1 cellular context compared by ENCODE assay signal in the genomic region with DNA sequence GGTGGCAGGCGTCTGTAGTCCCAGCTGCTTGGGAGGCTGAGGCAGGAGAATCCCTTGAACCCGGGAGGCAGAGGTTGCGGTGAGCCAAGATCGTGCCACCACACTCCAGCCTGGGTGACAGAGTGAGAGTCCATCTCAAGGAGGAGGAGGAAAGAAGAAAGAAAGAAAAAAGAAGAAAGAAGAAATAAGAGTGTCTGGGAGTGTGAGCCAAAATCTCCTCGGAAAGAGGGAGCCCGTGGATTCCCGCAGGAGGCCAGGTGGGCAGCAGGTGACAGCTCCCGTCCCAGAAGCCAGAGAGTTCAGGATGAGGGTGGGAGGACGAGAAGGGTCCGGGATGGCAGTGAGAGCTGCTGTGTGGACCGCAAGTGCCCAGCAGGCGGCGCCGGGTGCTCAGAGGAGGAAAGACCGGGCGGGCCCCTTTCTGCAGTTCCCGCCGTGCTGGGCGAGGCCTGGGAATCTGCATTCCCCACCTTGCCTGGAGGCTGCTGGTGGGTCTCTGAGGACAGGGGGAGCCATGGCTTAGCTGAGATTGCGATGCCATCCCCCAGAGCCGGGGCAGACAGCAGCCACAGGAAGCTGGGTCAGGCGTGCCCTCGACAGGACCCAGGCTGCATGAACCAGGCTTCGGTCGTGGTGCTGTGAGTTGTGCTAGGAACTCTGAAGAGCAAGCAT.
A peak's percentile ranks its signal among the peaks of the same experiment; 100 is the strongest.
TF ChIP-seq lines count a peak whose summit lies in the region.

No MANE protein-coding gene starts in this region.

TF ChIP-seq in K562, 482 proteins besides CTCF, POLR2A, EP300 and RAD21 (continued from another document):
- TF ChIP-seq, protein P1, sequence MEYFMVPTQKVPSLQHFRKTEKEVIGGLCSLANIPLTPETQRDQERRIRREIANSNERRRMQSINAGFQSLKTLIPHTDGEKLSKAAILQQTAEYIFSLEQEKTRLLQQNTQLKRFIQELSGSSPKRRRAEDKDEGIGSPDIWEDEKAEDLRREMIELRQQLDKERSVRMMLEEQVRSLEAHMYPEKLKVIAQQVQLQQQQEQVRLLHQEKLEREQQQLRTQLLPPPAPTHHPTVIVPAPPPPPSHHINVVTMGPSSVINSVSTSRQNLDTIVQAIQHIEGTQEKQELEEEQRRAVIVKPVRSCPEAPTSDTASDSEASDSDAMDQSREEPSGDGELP (CRISPR knock-in tag; IDR thresholded peaks at IDR 0.05; ENCODE audit: borderline replicate concordance) = peak; percentile 39; the same call in 1 of the 2 replicates
- TF ChIP-seq ARID2 (IDR thresholded peaks at IDR 0.05) (0 out of 2 replicates have a peak, but pooled peaks have one; percentile 44), STAG1 (CRISPR knock-in tag; IDR thresholded peaks at IDR 0.05; ENCODE audit: borderline replicate concordance) (peak; percentile 76; the same call in 1 of the 2 replicates), MTA1 (IDR thresholded peaks at IDR 0.05; ENCODE audit: borderline replicate concordance) (no peak), MEF2A (IDR thresholded peaks at IDR 0.05; ENCODE audit: control insufficient read depth, low read depth, low read length) (no peak), RNF2 (IDR thresholded peaks at IDR 0.05) (no peak), TEAD1 (CRISPR knock-in tag; IDR thresholded peaks at IDR 0.05) (peak in 1 of 2 experiments; percentile 17; a peak in 1 of 4 replicates), PCBP2 (IDR thresholded peaks at IDR 0.05; ENCODE audit: low read depth, low read length, poor library complexity, severe bottlenecking) (no peak), BHLHE40 (IDR thresholded peaks at IDR 0.05; ENCODE audit: low read length) (peak; percentile 31; the same call in 1 of the 2 replicates), SMC3 (conservative IDR thresholded peaks at IDR 0.05; ENCODE audit: insufficient read depth, low read depth, low read length) (peak; percentile 91), CXXC5 (CRISPR knock-in tag; IDR thresholded peaks at IDR 0.05) (peak; percentile 58), MYNN (IDR thresholded peaks at IDR 0.05) (0 out of 2 replicates have a peak, but pooled peaks have one; percentile 66), MYNN (CRISPR knock-in tag; IDR thresholded peaks at IDR 0.05) (no peak), ZNF263 (CRISPR knock-in tag; IDR thresholded peaks at IDR 0.05; ENCODE audit: borderline replicate concordance) (peak; percentile 66), ZNF324 (CRISPR knock-in tag; IDR thresholded peaks at IDR 0.05) (0 out of 2 replicates have a peak, but pooled peaks have one; percentile 19), CC2D1A (IDR thresholded peaks at IDR 0.05) (peak; percentile 68; the same call in 1 of the 2 replicates), SPI1 (IDR thresholded peaks at IDR 0.05; ENCODE audit: borderline replicate concordance, low read depth, low read length) (0 out of 2 replicates have a peak, but pooled peaks have one; percentile 9), ZNF778 (CRISPR knock-in tag; IDR thresholded peaks at IDR 0.05) (no peak)
- TF ChIP-seq, protein P2, sequence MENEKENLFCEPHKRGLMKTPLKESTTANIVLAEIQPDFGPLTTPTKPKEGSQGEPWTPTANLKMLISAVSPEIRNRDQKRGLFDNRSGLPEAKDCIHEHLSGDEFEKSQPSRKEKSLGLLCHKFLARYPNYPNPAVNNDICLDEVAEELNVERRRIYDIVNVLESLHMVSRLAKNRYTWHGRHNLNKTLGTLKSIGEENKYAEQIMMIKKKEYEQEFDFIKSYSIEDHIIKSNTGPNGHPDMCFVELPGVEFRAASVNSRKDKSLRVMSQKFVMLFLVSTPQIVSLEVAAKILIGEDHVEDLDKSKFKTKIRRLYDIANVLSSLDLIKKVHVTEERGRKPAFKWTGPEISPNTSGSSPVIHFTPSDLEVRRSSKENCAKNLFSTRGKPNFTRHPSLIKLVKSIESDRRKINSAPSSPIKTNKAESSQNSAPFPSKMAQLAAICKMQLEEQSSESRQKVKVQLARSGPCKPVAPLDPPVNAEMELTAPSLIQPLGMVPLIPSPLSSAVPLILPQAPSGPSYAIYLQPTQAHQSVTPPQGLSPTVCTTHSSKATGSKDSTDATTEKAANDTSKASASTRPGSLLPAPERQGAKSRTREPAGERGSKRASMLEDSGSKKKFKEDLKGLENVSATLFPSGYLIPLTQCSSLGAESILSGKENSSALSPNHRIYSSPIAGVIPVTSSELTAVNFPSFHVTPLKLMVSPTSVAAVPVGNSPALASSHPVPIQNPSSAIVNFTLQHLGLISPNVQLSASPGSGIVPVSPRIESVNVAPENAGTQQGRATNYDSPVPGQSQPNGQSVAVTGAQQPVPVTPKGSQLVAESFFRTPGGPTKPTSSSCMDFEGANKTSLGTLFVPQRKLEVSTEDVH (IDR thresholded peaks at IDR 0.05; ENCODE audit: low read depth, partially characterized antibody) = peak; percentile 83
- TF ChIP-seq, protein P3, sequence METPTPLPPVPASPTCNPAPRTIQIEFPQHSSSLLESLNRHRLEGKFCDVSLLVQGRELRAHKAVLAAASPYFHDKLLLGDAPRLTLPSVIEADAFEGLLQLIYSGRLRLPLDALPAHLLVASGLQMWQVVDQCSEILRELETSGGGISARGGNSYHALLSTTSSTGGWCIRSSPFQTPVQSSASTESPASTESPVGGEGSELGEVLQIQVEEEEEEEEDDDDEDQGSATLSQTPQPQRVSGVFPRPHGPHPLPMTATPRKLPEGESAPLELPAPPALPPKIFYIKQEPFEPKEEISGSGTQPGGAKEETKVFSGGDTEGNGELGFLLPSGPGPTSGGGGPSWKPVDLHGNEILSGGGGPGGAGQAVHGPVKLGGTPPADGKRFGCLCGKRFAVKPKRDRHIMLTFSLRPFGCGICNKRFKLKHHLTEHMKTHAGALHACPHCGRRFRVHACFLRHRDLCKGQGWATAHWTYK (CRISPR knock-in tag; IDR thresholded peaks at IDR 0.05) = 0 out of 2 replicates have a peak, but pooled peaks have one; percentile 40
- TF ChIP-seq, protein P4, sequence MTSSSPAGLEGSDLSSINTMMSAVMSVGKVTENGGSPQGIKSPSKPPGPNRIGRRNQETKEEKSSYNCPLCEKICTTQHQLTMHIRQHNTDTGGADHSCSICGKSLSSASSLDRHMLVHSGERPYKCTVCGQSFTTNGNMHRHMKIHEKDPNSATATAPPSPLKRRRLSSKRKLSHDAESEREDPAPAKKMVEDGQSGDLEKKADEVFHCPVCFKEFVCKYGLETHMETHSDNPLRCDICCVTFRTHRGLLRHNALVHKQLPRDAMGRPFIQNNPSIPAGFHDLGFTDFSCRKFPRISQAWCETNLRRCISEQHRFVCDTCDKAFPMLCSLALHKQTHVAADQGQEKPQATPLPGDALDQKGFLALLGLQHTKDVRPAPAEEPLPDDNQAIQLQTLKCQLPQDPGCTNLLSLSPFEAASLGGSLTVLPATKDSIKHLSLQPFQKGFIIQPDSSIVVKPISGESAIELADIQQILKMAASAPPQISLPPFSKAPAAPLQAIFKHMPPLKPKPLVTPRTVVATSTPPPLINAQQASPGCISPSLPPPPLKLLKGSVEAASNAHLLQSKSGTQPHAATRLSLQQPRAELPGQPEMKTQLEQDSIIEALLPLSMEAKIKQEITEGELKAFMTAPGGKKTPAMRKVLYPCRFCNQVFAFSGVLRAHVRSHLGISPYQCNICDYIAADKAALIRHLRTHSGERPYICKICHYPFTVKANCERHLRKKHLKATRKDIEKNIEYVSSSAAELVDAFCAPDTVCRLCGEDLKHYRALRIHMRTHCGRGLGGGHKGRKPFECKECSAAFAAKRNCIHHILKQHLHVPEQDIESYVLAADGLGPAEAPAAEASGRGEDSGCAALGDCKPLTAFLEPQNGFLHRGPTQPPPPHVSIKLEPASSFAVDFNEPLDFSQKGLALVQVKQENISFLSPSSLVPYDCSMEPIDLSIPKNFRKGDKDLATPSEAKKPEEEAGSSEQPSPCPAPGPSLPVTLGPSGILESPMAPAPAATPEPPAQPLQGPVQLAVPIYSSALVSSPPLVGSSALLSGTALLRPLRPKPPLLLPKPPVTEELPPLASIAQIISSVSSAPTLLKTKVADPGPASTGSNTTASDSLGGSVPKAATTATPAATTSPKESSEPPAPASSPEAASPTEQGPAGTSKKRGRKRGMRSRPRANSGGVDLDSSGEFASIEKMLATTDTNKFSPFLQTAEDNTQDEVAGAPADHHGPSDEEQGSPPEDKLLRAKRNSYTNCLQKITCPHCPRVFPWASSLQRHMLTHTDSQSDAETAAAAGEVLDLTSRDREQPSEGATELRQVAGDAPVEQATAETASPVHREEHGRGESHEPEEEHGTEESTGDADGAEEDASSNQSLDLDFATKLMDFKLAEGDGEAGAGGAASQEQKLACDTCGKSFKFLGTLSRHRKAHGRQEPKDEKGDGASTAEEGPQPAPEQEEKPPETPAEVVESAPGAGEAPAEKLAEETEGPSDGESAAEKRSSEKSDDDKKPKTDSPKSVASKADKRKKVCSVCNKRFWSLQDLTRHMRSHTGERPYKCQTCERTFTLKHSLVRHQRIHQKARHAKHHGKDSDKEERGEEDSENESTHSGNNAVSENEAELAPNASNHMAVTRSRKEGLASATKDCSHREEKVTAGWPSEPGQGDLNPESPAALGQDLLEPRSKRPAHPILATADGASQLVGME (CRISPR knock-in tag; IDR thresholded peaks at IDR 0.05) = no peak
- TF ChIP-seq, protein P5, sequence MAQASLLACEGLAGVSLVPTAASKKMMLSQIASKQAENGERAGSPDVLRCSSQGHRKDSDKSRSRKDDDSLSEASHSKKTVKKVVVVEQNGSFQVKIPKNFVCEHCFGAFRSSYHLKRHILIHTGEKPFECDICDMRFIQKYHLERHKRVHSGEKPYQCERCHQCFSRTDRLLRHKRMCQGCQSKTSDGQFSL (CRISPR knock-in tag; IDR thresholded peaks at IDR 0.05) = 0 out of 2 replicates have a peak, but pooled peaks have one; percentile 31
- TF ChIP-seq, protein P5 (tag; IDR thresholded peaks at IDR 0.05) = no peak
- TF ChIP-seq, protein P6, sequence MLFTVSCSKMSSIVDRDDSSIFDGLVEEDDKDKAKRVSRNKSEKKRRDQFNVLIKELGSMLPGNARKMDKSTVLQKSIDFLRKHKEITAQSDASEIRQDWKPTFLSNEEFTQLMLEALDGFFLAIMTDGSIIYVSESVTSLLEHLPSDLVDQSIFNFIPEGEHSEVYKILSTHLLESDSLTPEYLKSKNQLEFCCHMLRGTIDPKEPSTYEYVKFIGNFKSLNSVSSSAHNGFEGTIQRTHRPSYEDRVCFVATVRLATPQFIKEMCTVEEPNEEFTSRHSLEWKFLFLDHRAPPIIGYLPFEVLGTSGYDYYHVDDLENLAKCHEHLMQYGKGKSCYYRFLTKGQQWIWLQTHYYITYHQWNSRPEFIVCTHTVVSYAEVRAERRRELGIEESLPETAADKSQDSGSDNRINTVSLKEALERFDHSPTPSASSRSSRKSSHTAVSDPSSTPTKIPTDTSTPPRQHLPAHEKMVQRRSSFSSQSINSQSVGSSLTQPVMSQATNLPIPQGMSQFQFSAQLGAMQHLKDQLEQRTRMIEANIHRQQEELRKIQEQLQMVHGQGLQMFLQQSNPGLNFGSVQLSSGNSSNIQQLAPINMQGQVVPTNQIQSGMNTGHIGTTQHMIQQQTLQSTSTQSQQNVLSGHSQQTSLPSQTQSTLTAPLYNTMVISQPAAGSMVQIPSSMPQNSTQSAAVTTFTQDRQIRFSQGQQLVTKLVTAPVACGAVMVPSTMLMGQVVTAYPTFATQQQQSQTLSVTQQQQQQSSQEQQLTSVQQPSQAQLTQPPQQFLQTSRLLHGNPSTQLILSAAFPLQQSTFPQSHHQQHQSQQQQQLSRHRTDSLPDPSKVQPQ (CRISPR knock-in tag; IDR thresholded peaks at IDR 0.05; ENCODE audit: borderline replicate concordance) = no peak
